8 cellular contexts compared by ENCODE assay signal in the genomic region with DNA sequence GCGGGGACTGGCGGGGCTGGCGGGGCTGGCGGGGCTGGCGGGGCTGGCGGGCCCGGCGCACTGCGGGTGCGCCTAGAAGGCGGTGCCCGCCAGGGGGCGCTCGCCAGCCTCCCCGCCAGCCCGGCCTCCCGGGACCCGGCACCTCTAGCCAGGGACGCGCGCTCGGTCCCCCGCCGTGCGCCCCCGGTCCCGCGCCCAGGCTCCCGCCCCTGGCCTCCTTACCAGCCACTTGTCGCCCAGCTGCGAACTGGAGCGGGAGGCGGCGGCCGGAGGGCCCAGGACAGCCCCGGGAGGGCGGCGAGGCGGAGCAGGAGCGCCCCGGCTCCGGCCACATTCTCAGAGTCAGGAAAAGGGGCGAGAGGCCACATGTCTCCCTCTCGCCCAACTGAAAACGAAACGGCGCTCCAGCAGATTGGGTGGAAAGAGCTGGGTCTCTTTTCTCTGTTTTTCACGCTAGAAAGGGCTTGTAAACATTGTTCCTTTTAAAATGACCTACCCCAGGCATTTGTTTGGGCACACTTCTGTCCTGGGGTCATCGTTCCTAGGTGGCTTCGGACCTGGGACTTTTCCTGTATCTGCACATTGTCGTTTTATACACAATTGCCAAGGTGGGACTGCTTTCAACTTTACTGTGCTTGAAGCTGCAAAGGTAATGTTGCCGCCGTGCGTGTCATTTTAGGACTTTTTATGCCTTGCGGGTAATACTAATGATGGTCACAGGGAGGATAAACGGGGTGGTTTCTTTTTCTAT. TPM values are rescaled to one million over a fixed set of nuclear protein-coding genes. Genes with fewer than 3 reads are reported as not detected.
A peak's percentile ranks its signal among the peaks of the same experiment; 100 is the strongest.
DNase-seq lines count a peak whose midpoint lies in the region; ATAC-seq and TF ChIP-seq lines count a peak whose summit lies in the region.

No MANE protein-coding gene starts in this region.

- H3K4me3 ChIP-seq in GM23248 = peak overlapping the region; percentile 80
- H3K4me3 ChIP-seq in LNCaP clone FGC (ENCODE audit: low read depth, low read length) = peak overlapping the region; percentile 40
- H3K4me3 ChIP-seq in colonic mucosa = peak overlapping the region; percentile 55

- WGBS in GM23248 (ENCODE audit: low coverage in 1 of 2, low lambda C conversion rate in 2 of 2, missing lambda C conversion rate in 2 of 2), 2 experiments = 8 to 12% methylated on average over 27 to 44 of the region's 56 CpGs

- H2AFZ ChIP-seq in GM23248 = peak overlapping the region; percentile 84

- H3K9ac ChIP-seq in GM23248 (no peak overlapping the region), colonic mucosa (ENCODE audit: low read depth in 2 of 2, low read length in 2 of 2) (peak overlapping the region; percentile 66 to 70)

- no peaks in the 10 kb centered on the region for H3K79me2 ChIP-seq in GM23248 (ENCODE audit: insufficient read depth)

- in situ Hi-C loops in GM23248 (cut with MboI) = no loop called here

- no peaks in the 10 kb centered on the region for H4K20me1 ChIP-seq in GM23248 (ENCODE audit: insufficient read depth)

- H3K4me1 ChIP-seq in GM23248 (ENCODE audit: insufficient read depth) = no peaks in the 10 kb centered on the region
- no peaks in the 10 kb centered on the region for H3K4me1 ChIP-seq in colonic mucosa

- H3K9me3 ChIP-seq in GM23248 (ENCODE audit: low read depth) = no peaks in the 10 kb centered on the region
- no peaks in the 10 kb centered on the region for H3K9me3 ChIP-seq in colonic mucosa

- ATAC-seq in left colon = peak; percentile 94
- no peak for ATAC-seq in GM18870 (IDR thresholded peaks at IDR 0.05; ENCODE audit: unreplicated experiment)

- peak overlapping the region; percentile 83 for H3K4me2 ChIP-seq in GM23248 (ENCODE audit: unreplicated experiment)

- DNase-seq in GF-D8 (lab: John Stamatoyannopoulos, UW) = peak; percentile 39
- DNase-seq in GM23248 = peak; percentile 63
- DNase-seq in LNCaP clone FGC (ENCODE audit: low read depth) = no peak
- DNase-seq in activated CD4-positive, alpha-beta T cell treated with anti-CD3 and anti-CD28 coated beads for 4 hours = peak; percentile 82 to 85
- DNase-seq in colonic mucosa = peak; percentile 71
- DNase-seq in left colon = peak; percentile 42 to 84
- peak; percentile 86 for DNase-seq in stimulated activated CD4-positive, alpha-beta T cell treated with anti-CD3 and anti-CD28 coated beads, Interleukin-1b, Interleukin-23, amount 100 ng/mL, for 48 hours

- TF ChIP-seq CTCF in LNCaP clone FGC (IDR thresholded peaks at IDR 0.05; ENCODE audit: control insufficient read depth, extremely low read depth, insufficient read depth) = peak; percentile 66
- TF ChIP-seq CTCF in colonic mucosa (IDR thresholded peaks at IDR 0.05) = peak; percentile 21

- H3K36me3 ChIP-seq in GM23248 (ENCODE audit: low read depth) = no peaks in the 10 kb centered on the region
- no peaks in the 10 kb centered on the region for H3K36me3 ChIP-seq in colonic mucosa

- intact Hi-C loops in colonic mucosa (cut with DNase I) = no loop called here
- intact Hi-C loops in left colon (cut with DNase I, micrococcal nuclease) = no loop called here

- H3K9me2 ChIP-seq in GM23248 (ENCODE audit: insufficient read depth) = no peaks in the 10 kb centered on the region

- no peaks in the 10 kb centered on the region for H3F3A ChIP-seq in GM23248 (ENCODE audit: insufficient read depth)

- H3K27ac ChIP-seq in GM23248 (no peak overlapping the region), colonic mucosa (peak overlapping the region; percentile 69)

- peaks cover 32% of the 10 kb centered on the region for H3K27me3 ChIP-seq in GM23248 (replicated peaks; ENCODE audit: insufficient read depth)
- no peaks in the 10 kb centered on the region for H3K27me3 ChIP-seq in colonic mucosa

RNA-seq across cellular contexts. Expression of a gene that starts 0.4 kb away (rescaled TPM):
- total RNA-seq in GM23248 (2014; rRNA removed; shearing (Covaris generic)) = not detected in 2 replicates
- not detected in 2 replicates for polyA plus RNA-seq in GM23248 (2016; fragmentation: Nextera tagmentation; extraction: Ambion mirVana)
- total RNA-seq in colonic mucosa (under 1 TPM; 0.93 to 0.94 TPM), left colon (under 1 TPM; 0.89 TPM)
